31 cellular contexts compared by ENCODE assay signal in genomic region chr5:142865631-142866030, GRCh38.
"Had no signal": no experiment of that assay in that cellular context is flagged by ENCODE, and none has a peak within 500 bp of the region (broad histone marks: within the 10 kb centered on the region; RNA-seq: fewer than 3 reads in every experiment).

No MANE protein-coding gene starts in this region.

- H3K9me3 Mint-ChIP-seq: activated CD4-positive, alpha-beta memory T cell treated with anti-CD3 and anti-CD28 coated beads, Interleukin-2, amount 10 ng/mL, durations not matched to agents 7 days and 5 days; activated naive CD4-positive, alpha-beta T cell treated with anti-CD3 and anti-CD28 coated beads, Interleukin-2, amount 10 ng/mL, durations not matched to agents 7 days and 5 days; activated naive CD8-positive, alpha-beta T cell treated with anti-CD3 and anti-CD28 coated beads, Interleukin-2, amount 10 ng/mL, durations not matched to agents 7 days and 5 days had no signal

- DNase-seq: activated CD4-positive, alpha-beta memory T cell treated with anti-CD3 and anti-CD28 coated beads, Interleukin-2, amount 10 ng/mL, durations not matched to agents 7 days and 5 days; activated CD4-positive, alpha-beta T cell treated with anti-CD3 and anti-CD28 coated beads for 1 hour; activated CD4-positive, alpha-beta T cell treated with anti-CD3 and anti-CD28 coated beads for 48 hours; activated CD4-positive, CD25-positive, alpha-beta regulatory T cell; activated CD8-positive, alpha-beta memory T cell treated with anti-CD3 and anti-CD28 coated beads for 24 hours; activated CD8-positive, alpha-beta memory T cell treated with anti-CD3 and anti-CD28 coated beads, Interleukin-2, amount 10 ng/mL, durations not matched to agents 7 days and 5 days; activated CD8-positive, alpha-beta memory T cell treated with anti-CD3 and anti-CD28 coated beads, Interleukin-2, amount 50 U/mL, for 48 hours; activated effector memory CD4-positive, alpha-beta T cell treated with Interleukin-2 at 50 U/mL for 16 hours; activated naive CD4-positive, alpha-beta T cell treated with anti-CD3 and anti-CD28 coated beads, Interleukin-2, amount 10 ng/mL, durations not matched to agents 7 days and 5 days; activated naive CD8-positive, alpha-beta T cell treated with anti-CD3 and anti-CD28 coated beads, Interleukin-2, amount 10 ng/mL, durations not matched to agents 7 days and 5 days; activated T-cell treated with anti-CD3 and anti-CD28 coated beads, Interleukin-2, amount 50 U/mL, for 48 hours; amygdala; Kasumi-1; MG63; NCI-H1092; NCI-H1436 treated with DMSO at 0.1 percent for 48 hours; NCI-H1694 treated with DMSO at 0.1 percent for 48 hours; NCI-H2029; NCI-H510A; NCI-H526; NCI-H748 treated with DMSO at 0.1 percent for 48 hours; NK-92 treated with Interleukin-12 subunit alpha and Interleukin-12 subunit beta, amount 100 ng/mL, for 24 hours; PC-9; Right ventricle myocardium superior; SW 1271; T-helper 1 cell; T-helper 2 cell; T-helper 9 cell had no signal

- H3K9me3 ChIP-seq: ascending aorta, MG63 had no signal

- H3K27ac Mint-ChIP-seq: activated CD4-positive, alpha-beta memory T cell treated with anti-CD3 and anti-CD28 coated beads, Interleukin-2, amount 10 ng/mL, durations not matched to agents 7 days and 5 days; activated CD8-positive, alpha-beta memory T cell treated with anti-CD3 and anti-CD28 coated beads, Interleukin-2, amount 10 ng/mL, durations not matched to agents 7 days and 5 days; activated naive CD4-positive, alpha-beta T cell treated with anti-CD3 and anti-CD28 coated beads, Interleukin-2, amount 10 ng/mL, durations not matched to agents 7 days and 5 days; activated naive CD8-positive, alpha-beta T cell treated with anti-CD3 and anti-CD28 coated beads, Interleukin-2, amount 10 ng/mL, durations not matched to agents 7 days and 5 days had no signal

- H3K4me3 ChIP-seq: ascending aorta, cardiac muscle cell, MG63, PC-9 had no signal

- H3K36me3 ChIP-seq: ascending aorta, cardiac muscle cell, MG63 had no signal

- H3K36me3 Mint-ChIP-seq: activated CD8-positive, alpha-beta memory T cell treated with anti-CD3 and anti-CD28 coated beads, Interleukin-2, amount 10 ng/mL, durations not matched to agents 7 days and 5 days; activated naive CD4-positive, alpha-beta T cell treated with anti-CD3 and anti-CD28 coated beads, Interleukin-2, amount 10 ng/mL, durations not matched to agents 7 days and 5 days; activated naive CD8-positive, alpha-beta T cell treated with anti-CD3 and anti-CD28 coated beads, Interleukin-2, amount 10 ng/mL, durations not matched to agents 7 days and 5 days had no signal

- ATAC-seq: activated CD8-positive, alpha-beta memory T cell treated with anti-CD3 and anti-CD28 coated beads, Interleukin-2, amount 10 ng/mL, durations not matched to agents 7 days and 5 days had no signal

- H3K4me3 Mint-ChIP-seq: activated CD4-positive, alpha-beta memory T cell treated with anti-CD3 and anti-CD28 coated beads, Interleukin-2, amount 10 ng/mL, durations not matched to agents 7 days and 5 days; activated CD8-positive, alpha-beta memory T cell treated with anti-CD3 and anti-CD28 coated beads, Interleukin-2, amount 10 ng/mL, durations not matched to agents 7 days and 5 days; activated naive CD4-positive, alpha-beta T cell treated with anti-CD3 and anti-CD28 coated beads, Interleukin-2, amount 10 ng/mL, durations not matched to agents 7 days and 5 days; activated naive CD8-positive, alpha-beta T cell treated with anti-CD3 and anti-CD28 coated beads, Interleukin-2, amount 10 ng/mL, durations not matched to agents 7 days and 5 days had no signal

- H3K27ac ChIP-seq: ascending aorta, cardiac muscle cell, PC-9, VCaP had no signal

- H3K27me3 Mint-ChIP-seq: activated CD4-positive, alpha-beta memory T cell treated with anti-CD3 and anti-CD28 coated beads, Interleukin-2, amount 10 ng/mL, durations not matched to agents 7 days and 5 days; activated CD8-positive, alpha-beta memory T cell treated with anti-CD3 and anti-CD28 coated beads, Interleukin-2, amount 10 ng/mL, durations not matched to agents 7 days and 5 days; activated naive CD4-positive, alpha-beta T cell treated with anti-CD3 and anti-CD28 coated beads, Interleukin-2, amount 10 ng/mL, durations not matched to agents 7 days and 5 days had no signal

- H3K27me3 ChIP-seq: ascending aorta, cardiac muscle cell, MG63 had no signal
